9 cellular contexts compared by ENCODE assay signal in the genomic region with DNA sequence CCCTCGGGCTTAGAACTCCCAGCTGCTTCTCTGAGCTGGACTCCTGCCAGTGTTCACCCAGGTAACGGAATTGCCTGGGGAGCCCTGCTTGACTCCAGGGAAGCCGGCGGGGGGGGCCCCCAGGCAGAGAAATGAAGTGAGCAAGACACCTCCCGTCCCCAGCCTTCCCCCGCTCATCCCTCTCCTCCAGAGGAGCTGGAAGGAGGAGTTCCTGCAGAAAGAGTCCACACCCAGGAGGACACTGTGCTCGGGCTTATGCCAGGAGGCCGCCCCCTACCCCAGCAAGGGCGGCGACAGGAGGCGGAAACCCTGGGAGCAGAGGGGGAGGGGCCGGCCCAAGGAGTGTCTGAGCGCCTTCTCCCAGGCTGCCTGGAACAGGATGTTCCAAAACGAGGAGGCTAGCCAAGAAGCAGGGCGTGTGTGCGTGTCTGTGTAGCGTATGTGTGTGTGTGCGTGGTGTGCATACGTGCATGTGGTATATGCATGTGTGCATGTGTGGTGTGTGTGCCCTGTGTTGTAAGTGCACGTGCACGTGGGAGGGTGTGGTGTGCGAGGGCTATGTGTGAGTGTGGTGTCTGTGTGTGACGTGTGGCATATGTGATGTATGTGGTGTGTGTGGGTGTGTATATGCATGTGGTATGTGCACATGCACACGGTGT.
DNase-seq lines count a peak whose midpoint lies in the region; ATAC-seq, FAIRE-seq and TF ChIP-seq lines count a peak whose summit lies in the region.
"Had no signal": no experiment of that assay in that cellular context is flagged by ENCODE, and none has a peak within 500 bp of the region (broad histone marks: within the 10 kb centered on the region; RNA-seq: fewer than 3 reads in every experiment).

No MANE protein-coding gene starts in this region.

- peaks cover 42% of the 10 kb centered on the region for H3K4me1 ChIP-seq in BE2C

- 0 out of 2 replicates have a peak, but pooled peaks cover 3% of the 10 kb centered on the region for H3K9me3 ChIP-seq in BE2C

- no peak for TF ChIP-seq CTCF in BE2C (IDR thresholded peaks at IDR 0.05; ENCODE audit: low read depth, low read length)

- H3K36me3 Mint-ChIP-seq in activated naive CD4-positive, alpha-beta T cell treated with anti-CD3 and anti-CD28 coated beads, Interleukin-2, amount 10 ng/mL, durations not matched to agents 7 days and 5 days, result no peaks in the 10 kb centered on the region
- no peaks in the 10 kb centered on the region for H3K36me3 Mint-ChIP-seq in activated CD4-positive, alpha-beta T cell treated with anti-CD3 and anti-CD28 coated beads, Interleukin-2, amount 10 ng/mL, durations not matched to agents 24 days and 14 days (ENCODE audit: low read depth)

- ATAC-seq in HG02885 (IDR thresholded peaks at IDR 0.05; ENCODE audit: poor library complexity, unreplicated experiment), result no peak

- no peaks in the 10 kb centered on the region for H3K36me3 ChIP-seq in BE2C

- H3K27me3 Mint-ChIP-seq in activated naive CD4-positive, alpha-beta T cell treated with anti-CD3 and anti-CD28 coated beads, Interleukin-2, amount 10 ng/mL, durations not matched to agents 7 days and 5 days, result no peaks in the 10 kb centered on the region
- no peaks in the 10 kb centered on the region for H3K27me3 Mint-ChIP-seq in activated CD4-positive, alpha-beta T cell treated with anti-CD3 and anti-CD28 coated beads, Interleukin-2, amount 10 ng/mL, durations not matched to agents 24 days and 14 days

- DNase-seq in BE2C (peak; percentile 75), NCI-H2029 treated with DMSO at 0.1 percent for 48 hours (lab: John Stamatoyannopoulos, UW) (peak; percentile 5), mucosa of gallbladder (ENCODE audit: low spot score) (peak; percentile 83), GF-D8 (lab: John Stamatoyannopoulos, UW) (no peak)
- no peak for DNase-seq in activated naive CD4-positive, alpha-beta T cell treated with anti-CD3 and anti-CD28 coated beads, Interleukin-2, amount 10 ng/mL, durations not matched to agents 7 days and 5 days
- no peak for DNase-seq in activated CD4-positive, alpha-beta T cell treated with anti-CD3 and anti-CD28 coated beads, Interleukin-2, amount 10 ng/mL, durations not matched to agents 24 days and 14 days

- H3K4me3 ChIP-seq in BE2C (ENCODE audit: low read depth, low read length), result no peak overlapping the region

- intact Hi-C loops in activated CD4-positive, alpha-beta T cell treated with anti-CD3 and anti-CD28 coated beads, Interleukin-2, amount 10 ng/mL, durations not matched to agents 24 days and 14 days (cut with micrococcal nuclease), result no loop called here

- no peak overlapping the region for H3K4me3 Mint-ChIP-seq in activated naive CD4-positive, alpha-beta T cell treated with anti-CD3 and anti-CD28 coated beads, Interleukin-2, amount 10 ng/mL, durations not matched to agents 7 days and 5 days
- no peak overlapping the region for H3K4me3 Mint-ChIP-seq in activated CD4-positive, alpha-beta T cell treated with anti-CD3 and anti-CD28 coated beads, Interleukin-2, amount 10 ng/mL, durations not matched to agents 24 days and 14 days

- H3K27me3 ChIP-seq in BE2C, result no peaks in the 10 kb centered on the region

- FAIRE-seq in endometrium (lab: Jason Lieb, UNC), result peak; percentile 82
- FAIRE-seq: GM18507 had no signal

- no peak overlapping the region for H3K27ac Mint-ChIP-seq in activated naive CD4-positive, alpha-beta T cell treated with anti-CD3 and anti-CD28 coated beads, Interleukin-2, amount 10 ng/mL, durations not matched to agents 7 days and 5 days
- H3K27ac Mint-ChIP-seq in activated CD4-positive, alpha-beta T cell treated with anti-CD3 and anti-CD28 coated beads, Interleukin-2, amount 10 ng/mL, durations not matched to agents 24 days and 14 days, result no peak overlapping the region

- H3K9me3 Mint-ChIP-seq in activated naive CD4-positive, alpha-beta T cell treated with anti-CD3 and anti-CD28 coated beads, Interleukin-2, amount 10 ng/mL, durations not matched to agents 7 days and 5 days, result no peaks in the 10 kb centered on the region
- H3K9me3 Mint-ChIP-seq in activated CD4-positive, alpha-beta T cell treated with anti-CD3 and anti-CD28 coated beads, Interleukin-2, amount 10 ng/mL, durations not matched to agents 24 days and 14 days, result no peaks in the 10 kb centered on the region

- CTCF ChIA-PET in activated naive CD4-positive, alpha-beta T cell treated with anti-CD3 and anti-CD28 coated beads, Interleukin-2, amount 10 ng/mL, durations not matched to agents 7 days and 5 days (lab: Charles Lee), result no interaction called here

- no peaks in the 10 kb centered on the region for H3K4me1 Mint-ChIP-seq in activated naive CD4-positive, alpha-beta T cell treated with anti-CD3 and anti-CD28 coated beads, Interleukin-2, amount 10 ng/mL, durations not matched to agents 7 days and 5 days
- peaks cover 10% of the 10 kb centered on the region for H3K4me1 Mint-ChIP-seq in activated CD4-positive, alpha-beta T cell treated with anti-CD3 and anti-CD28 coated beads, Interleukin-2, amount 10 ng/mL, durations not matched to agents 24 days and 14 days

Comparison
In these comparisons a context has a peak if more than half of its experiments do, and no peak if none do; other contexts are left out.
1. DNase-seq: peak in BE2C (single experiment), NCI-H2029 treated with DMSO at 0.1 percent for 48 hours (single experiment) and mucosa of gallbladder (single experiment); none in activated naive CD4-positive, alpha-beta T cell treated with anti-CD3 and anti-CD28 coated beads, Interleukin-2, amount 10 ng/mL, durations not matched to agents 7 days and 5 days (single experiment), activated CD4-positive, alpha-beta T cell treated with anti-CD3 and anti-CD28 coated beads, Interleukin-2, amount 10 ng/mL, durations not matched to agents 24 days and 14 days (single experiment) and GF-D8 (single experiment).